ENCODE assay signal across 7 cellular contexts in the genomic region with DNA sequence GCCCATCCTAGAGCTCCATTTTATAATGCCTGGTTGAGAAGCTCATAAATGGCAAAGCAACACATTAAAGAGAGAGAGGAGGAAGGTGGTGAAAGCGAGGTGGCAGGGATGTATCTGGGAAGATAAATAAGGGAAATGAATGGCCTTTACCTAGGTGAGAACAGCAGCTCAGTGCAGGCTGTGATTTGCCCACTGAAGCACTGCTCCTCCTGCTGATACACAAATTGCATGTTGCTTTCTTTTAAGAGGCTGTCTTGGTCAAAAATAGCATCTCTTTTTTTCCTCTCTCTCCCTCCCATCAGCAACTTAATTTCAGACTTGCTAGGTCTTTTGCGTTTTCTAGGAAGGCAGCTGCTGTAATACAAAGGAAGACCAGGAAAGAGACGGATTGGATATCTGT.
"Had no signal": no experiment of that assay in that cellular context is flagged by ENCODE, and none has a peak within 500 bp of the region (broad histone marks: within the 10 kb centered on the region; RNA-seq: fewer than 3 reads in every experiment).

No MANE protein-coding gene starts in this region.

- DNase-seq: H9, HCEC 1CT had no signal

- H3K4me2 ChIP-seq: GM23338 had no signal

- H3K36me3 Mint-ChIP-seq: IgD-negative memory B cell had no signal

- H3K4me3 Mint-ChIP-seq: GM23338, H9, IgD-negative memory B cell had no signal

- H2AFZ ChIP-seq: GM23338 had no signal

- ATAC-seq: GM23338, HepG2 had no signal

- H3K4me1 Mint-ChIP-seq: IgD-negative memory B cell had no signal

- FAIRE-seq: H1, H54, HepG2 had no signal

- H3K9me3 Mint-ChIP-seq: GM23338, H9 had no signal

- H3K27ac Mint-ChIP-seq: IgD-negative memory B cell had no signal

- H3K4me3 ChIP-seq: GM23338 had no signal
